2 cellular contexts compared by ENCODE assay signal in the genomic region with DNA sequence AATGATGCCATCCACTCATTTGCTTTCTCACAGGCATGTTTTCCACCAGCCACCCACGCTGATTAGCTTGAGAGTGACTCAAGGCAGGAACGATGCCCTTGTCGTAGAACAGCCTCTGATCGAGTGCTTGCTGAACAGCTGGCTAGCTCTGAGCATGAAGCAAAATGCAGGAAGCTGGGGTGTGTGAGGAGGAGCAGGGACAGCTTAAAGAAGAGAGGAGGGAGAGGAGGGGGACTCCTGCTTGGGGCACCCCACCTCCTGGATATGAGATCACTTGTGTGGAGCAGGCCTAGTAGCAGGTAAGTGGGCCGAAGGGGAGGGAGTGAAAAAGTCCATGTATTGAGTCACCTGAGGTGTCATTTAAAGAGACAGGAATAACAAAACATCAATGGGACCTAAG.
TF ChIP-seq lines count a peak whose summit lies in the region.

No MANE protein-coding gene starts in this region.

TF ChIP-seq in HCT116, 20 proteins besides CTCF, POLR2A, EP300 and RAD21:
- TF ChIP-seq, protein P1, sequence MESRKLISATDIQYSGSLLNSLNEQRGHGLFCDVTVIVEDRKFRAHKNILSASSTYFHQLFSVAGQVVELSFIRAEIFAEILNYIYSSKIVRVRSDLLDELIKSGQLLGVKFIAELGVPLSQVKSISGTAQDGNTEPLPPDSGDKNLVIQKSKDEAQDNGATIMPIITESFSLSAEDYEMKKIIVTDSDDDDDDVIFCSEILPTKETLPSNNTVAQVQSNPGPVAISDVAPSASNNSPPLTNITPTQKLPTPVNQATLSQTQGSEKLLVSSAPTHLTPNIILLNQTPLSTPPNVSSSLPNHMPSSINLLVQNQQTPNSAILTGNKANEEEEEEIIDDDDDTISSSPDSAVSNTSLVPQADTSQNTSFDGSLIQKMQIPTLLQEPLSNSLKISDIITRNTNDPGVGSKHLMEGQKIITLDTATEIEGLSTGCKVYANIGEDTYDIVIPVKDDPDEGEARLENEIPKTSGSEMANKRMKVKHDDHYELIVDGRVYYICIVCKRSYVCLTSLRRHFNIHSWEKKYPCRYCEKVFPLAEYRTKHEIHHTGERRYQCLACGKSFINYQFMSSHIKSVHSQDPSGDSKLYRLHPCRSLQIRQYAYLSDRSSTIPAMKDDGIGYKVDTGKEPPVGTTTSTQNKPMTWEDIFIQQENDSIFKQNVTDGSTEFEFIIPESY (IDR thresholded peaks at IDR 0.05; ENCODE audit: extremely low read depth, insufficient replicate concordance, low read length), result no peak
- TF ChIP-seq EGR1 (IDR thresholded peaks at IDR 0.05; ENCODE audit: low read depth), result 0 out of 2 replicates have a peak, but pooled peaks have one; percentile 28

TF ChIP-seq in H1, 55 proteins besides CTCF, POLR2A, EP300 and RAD21:
- TF ChIP-seq YY1 (IDR thresholded peaks at IDR 0.05; ENCODE audit: low read depth, low read length) (no peak), NANOG (IDR thresholded peaks at IDR 0.05; ENCODE audit: insufficient read depth, low read depth, low read length, poor library complexity, severe bottlenecking) (no peak), SIN3A (conservative IDR thresholded peaks at IDR 0.05 in 1 of 2, IDR thresholded peaks at IDR 0.05 in 1 of 2; ENCODE audit: low read depth in 1 of 2, low read length in 2 of 2) (no peak), KDM1A (IDR thresholded peaks at IDR 0.05; ENCODE audit: borderline replicate concordance, low read length) (no peak), SRF (IDR thresholded peaks at IDR 0.05; ENCODE audit: low read depth, low read length) (no peak), NRF1 (IDR thresholded peaks at IDR 0.05; ENCODE audit: low read depth, low read length) (no peak), CBX8 (IDR thresholded peaks at IDR 0.05; ENCODE audit: borderline replicate concordance, low read depth, low read length) (no peak), RXRA (IDR thresholded peaks at IDR 0.05; ENCODE audit: insufficient read depth, low read depth, low read length) (no peak), POLR2AphosphoS5 (IDR thresholded peaks at IDR 0.05; ENCODE audit: low read depth, low read length) (no peak), SP4 (IDR thresholded peaks at IDR 0.05; ENCODE audit: low read length) (no peak)
TF ChIP-seq in H1: peak in this region for 0.
